ENCODE assay signal across 12 cellular contexts in genomic region chr17:65301184-65301583, GRCh38.
DNase-seq lines count a peak whose midpoint lies in the region; ATAC-seq and TF ChIP-seq lines count a peak whose summit lies in the region.
"Had no signal": no experiment of that assay in that cellular context is flagged by ENCODE, and none has a peak within 500 bp of the region (broad histone marks: within the 10 kb centered on the region; RNA-seq: fewer than 3 reads in every experiment).

No MANE protein-coding gene starts in this region.

- no peak for TF ChIP-seq CTCF in PC-3 (conservative IDR thresholded peaks at IDR 0.05; ENCODE audit: low read depth, low read length)
- no peak for TF ChIP-seq CTCF in omental fat pad (IDR thresholded peaks at IDR 0.05)

- H4K20me1 ChIP-seq in PC-3 (ENCODE audit: low read length): no peaks in the 10 kb centered on the region

- no peak overlapping the region for H3K9ac ChIP-seq in PC-3 (ENCODE audit: low read length)

- H3K9me3 ChIP-seq in PC-3 (ENCODE audit: low read length): no peaks in the 10 kb centered on the region
- H3K9me3 ChIP-seq: Caco-2 had no signal

- intact Hi-C loops in PC-3 (cut with micrococcal nuclease): no loop called here

- DNase-seq in ELR (ENCODE audit: low read depth) (peak; percentile 18), PC-3 (peak; percentile 77), kidney tubule cell (ENCODE audit: low spot score) (peak; percentile 40), omental fat pad (ENCODE audit: low spot score) (no peak), middle frontal gyrus (ENCODE audit: extremely low spot score, low spot score) (no peak)
- DNase-seq: AML-193; Caco-2; CD4-positive, alpha-beta T cell; GDM1; H9 had no signal

- no peaks in the 10 kb centered on the region for H3K9me2 ChIP-seq in PC-3 (replicated peaks; ENCODE audit: low read length)

- H3K79me2 ChIP-seq in PC-3 (ENCODE audit: low read length): no peaks in the 10 kb centered on the region

- no peak overlapping the region for H3K4me2 ChIP-seq in PC-3 (ENCODE audit: low read length)

- H3K4me1 ChIP-seq in PC-3 (ENCODE audit: insufficient read depth, low read length): peaks cover 7% of the 10 kb centered on the region; the same call in 1 of the 2 replicates
- H3K4me1 ChIP-seq: Caco-2 had no signal

- H3K4me3 ChIP-seq in PC-3 (ENCODE audit: low read length): no peak overlapping the region

- no peaks in the 10 kb centered on the region for H3F3A ChIP-seq in PC-3 (ENCODE audit: low read length, unreplicated experiment)

- BruUV-seq in PC-3 (replicated peaks; lab: Mats Ljungman, UMichigan): no TSS peak

- POLR2A ChIA-PET in PC-3 (lab: Charles Lee; ENCODE audit: unreplicated experiment): no interaction called here

- peak; percentile 64 for ATAC-seq in PC-3
- ATAC-seq in GM21717 (IDR thresholded peaks at IDR 0.05; ENCODE audit: unreplicated experiment): no peak
- no peak for ATAC-seq in omental fat pad (ENCODE audit: low FRiP score)

- H2AFZ ChIP-seq in PC-3 (ENCODE audit: low read length): no peak overlapping the region

- H3K36me3 ChIP-seq in PC-3 (ENCODE audit: low read depth, low read length): no peaks in the 10 kb centered on the region

- H3K27me3 ChIP-seq in PC-3 (ENCODE audit: low read length): peaks cover 4% of the 10 kb centered on the region; the same call in 1 of the 2 replicates

- no peak overlapping the region for H3K27ac ChIP-seq in PC-3 (ENCODE audit: low read length)
- H3K27ac ChIP-seq: C4-2B had no signal

- CTCF ChIA-PET in PC-3 (lab: Charles Lee): no interaction called here

Comparison
In these comparisons a context has a peak if more than half of its experiments do, and no peak if none do; other contexts are left out.
1. DNase-seq: peak in ELR (single experiment), PC-3 (single experiment) and kidney tubule cell (single experiment); none in omental fat pad (single experiment) and middle frontal gyrus (single experiment).